Comparison of ENCODE assay signal across 22 cellular contexts in the genomic region with DNA sequence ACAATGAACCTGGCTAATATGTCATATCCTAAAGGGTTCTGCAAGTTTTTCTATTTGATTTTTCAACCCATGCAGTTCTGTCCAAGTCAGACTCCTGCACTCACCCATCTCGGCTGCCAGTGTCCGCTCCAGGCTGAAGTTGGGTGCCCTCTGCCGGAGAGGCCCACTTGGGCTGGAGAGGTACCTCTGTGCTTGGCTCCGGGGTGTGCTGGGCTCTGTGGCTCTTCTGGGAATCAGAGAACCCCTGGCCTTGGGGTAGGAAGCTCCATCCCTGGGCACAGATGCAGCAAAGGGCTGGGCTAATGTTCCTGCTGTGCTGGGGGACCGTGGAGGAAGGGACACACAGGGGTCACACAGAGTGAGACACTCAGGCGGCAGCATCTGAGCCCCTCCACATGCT. TPM values are rescaled to one million over a fixed set of nuclear protein-coding genes. Genes with fewer than 3 reads are reported as not detected.
DNase-seq lines count a peak whose midpoint lies in the region; ATAC-seq and TF ChIP-seq lines count a peak whose summit lies in the region.
"Had no signal": no experiment of that assay in that cellular context is flagged by ENCODE, and none has a peak within 500 bp of the region (broad histone marks: within the 10 kb centered on the region; RNA-seq: fewer than 3 reads in every experiment).

No MANE protein-coding gene starts in this region.

- H3K27me3 Mint-ChIP-seq in activated CD8-positive, alpha-beta T cell treated with anti-CD3 and anti-CD28 coated beads for 36 hours = no peaks in the 10 kb centered on the region
- H3K27me3 Mint-ChIP-seq in activated CD8-positive, alpha-beta T cell treated with anti-CD3 and anti-CD28 coated beads, Interleukin-2, amount 10 ng/mL, durations not matched to agents 7 days and 5 days (ENCODE audit: low read depth) = no peaks in the 10 kb centered on the region
- no peaks in the 10 kb centered on the region for H3K27me3 Mint-ChIP-seq in stimulated activated naive CD8-positive, alpha-beta T cell treated with anti-CD3 and anti-CD28 coated beads, Interleukin-15, Interleukin-2, amounts not matched to agents 100 ng/mL and 50 ng/mL, for 24 hours
- no peaks in the 10 kb centered on the region for H3K27me3 Mint-ChIP-seq in naive thymus-derived CD8-positive, alpha-beta T cell
- H3K27me3 Mint-ChIP-seq: CD4-positive, CD25-positive, alpha-beta regulatory T cell had no signal

- H3K27ac ChIP-seq in upper lobe of right lung = no peak overlapping the region

- H3K9me3 Mint-ChIP-seq in activated CD8-positive, alpha-beta T cell treated with anti-CD3 and anti-CD28 coated beads for 36 hours = no peaks in the 10 kb centered on the region
- no peaks in the 10 kb centered on the region for H3K9me3 Mint-ChIP-seq in activated CD8-positive, alpha-beta T cell treated with anti-CD3 and anti-CD28 coated beads, Interleukin-2, amount 10 ng/mL, durations not matched to agents 7 days and 5 days (ENCODE audit: insufficient read depth)
- H3K9me3 Mint-ChIP-seq in stimulated activated naive CD8-positive, alpha-beta T cell treated with anti-CD3 and anti-CD28 coated beads, Interleukin-15, Interleukin-2, amounts not matched to agents 100 ng/mL and 50 ng/mL, for 24 hours = no peaks in the 10 kb centered on the region
- H3K9me3 Mint-ChIP-seq in naive thymus-derived CD8-positive, alpha-beta T cell = no peaks in the 10 kb centered on the region
- H3K9me3 Mint-ChIP-seq: CD4-positive, CD25-positive, alpha-beta regulatory T cell had no signal

- no peaks in the 10 kb centered on the region for H3K9me3 ChIP-seq in upper lobe of right lung

- H3K4me3 ChIP-seq in upper lobe of right lung = no peak overlapping the region

- no peak for ATAC-seq in activated CD8-positive, alpha-beta T cell treated with anti-CD3 and anti-CD28 coated beads for 36 hours
- no peak for ATAC-seq in activated CD8-positive, alpha-beta T cell treated with anti-CD3 and anti-CD28 coated beads, Interleukin-2, amount 10 ng/mL, durations not matched to agents 7 days and 5 days
- no peak for ATAC-seq in stimulated activated naive CD8-positive, alpha-beta T cell treated with anti-CD3 and anti-CD28 coated beads, Interleukin-15, Interleukin-2, amounts not matched to agents 100 U/mL and 50 U/mL, for 24 hours
- ATAC-seq in naive thymus-derived CD8-positive, alpha-beta T cell = no peak
- no peak for ATAC-seq in upper lobe of right lung

- peaks cover 66% of the 10 kb centered on the region for H3K36me3 Mint-ChIP-seq in activated CD8-positive, alpha-beta T cell treated with anti-CD3 and anti-CD28 coated beads for 36 hours (ENCODE audit: low read depth)
- peaks cover 81% of the 10 kb centered on the region for H3K36me3 Mint-ChIP-seq in activated CD8-positive, alpha-beta T cell treated with anti-CD3 and anti-CD28 coated beads, Interleukin-2, amount 10 ng/mL, durations not matched to agents 7 days and 5 days (ENCODE audit: low read depth)
- H3K36me3 Mint-ChIP-seq in stimulated activated naive CD8-positive, alpha-beta T cell treated with anti-CD3 and anti-CD28 coated beads, Interleukin-15, Interleukin-2, amounts not matched to agents 100 ng/mL and 50 ng/mL, for 24 hours (ENCODE audit: low read depth) = peaks cover 62% of the 10 kb centered on the region
- peaks cover 10 to 94% (median 18%) of the 10 kb centered on the region in 3 donors for H3K36me3 Mint-ChIP-seq in naive thymus-derived CD8-positive, alpha-beta T cell

- TF ChIP-seq CTCF in activated CD8-positive, alpha-beta T cell treated with anti-CD3 and anti-CD28 coated beads for 36 hours (IDR thresholded peaks at IDR 0.05) = no peak
- no peak for TF ChIP-seq CTCF in upper lobe of right lung (IDR thresholded peaks at IDR 0.05)

- H3K27me3 ChIP-seq in upper lobe of right lung = no peaks in the 10 kb centered on the region

- POLR2A ChIA-PET in activated CD8-positive, alpha-beta T cell treated with anti-CD3 and anti-CD28 coated beads for 36 hours (lab: Charles Lee) = interaction anchor here (1.0 to 4.2 kb wide), 10 partner anchors 9 to 39 kb away, joined by 3 to 21 read pairs (median 4); no protein-coding TSS in a partner anchor
- POLR2A ChIA-PET in activated CD8-positive, alpha-beta T cell treated with anti-CD3 and anti-CD28 coated beads, Interleukin-2, amount 10 ng/mL, durations not matched to agents 7 days and 5 days (lab: Charles Lee) = interaction anchor here (1.0 to 1.5 kb wide), 3 partner anchors 8 to 33 kb away, joined by 3 to 4 read pairs (median 4); no protein-coding TSS in a partner anchor
- POLR2A ChIA-PET in naive thymus-derived CD8-positive, alpha-beta T cell (lab: Charles Lee) = interaction anchor here (25.1 to 41.6 kb wide), 2 partner anchors 11 to 37 kb away, joined by 324 to 1589 read pairs; a partner anchor contains a TSS

- CTCF ChIA-PET in activated CD8-positive, alpha-beta T cell treated with anti-CD3 and anti-CD28 coated beads for 36 hours (lab: Charles Lee) = no interaction called here
- CTCF ChIA-PET in activated CD8-positive, alpha-beta T cell treated with anti-CD3 and anti-CD28 coated beads, Interleukin-2, amount 10 ng/mL, durations not matched to agents 7 days and 5 days (lab: Charles Lee) = interaction anchor here (1.2 to 1.4 kb wide), 2 partner anchors 9 to 31 kb away, joined by 3 read pairs; no protein-coding TSS in a partner anchor

- peaks cover 3% of the 10 kb centered on the region for H3K4me1 ChIP-seq in upper lobe of right lung

- DNase-seq in activated CD8-positive, alpha-beta T cell treated with anti-CD3 and anti-CD28 coated beads for 36 hours = no peak
- DNase-seq in activated CD8-positive, alpha-beta T cell treated with anti-CD3 and anti-CD28 coated beads, Interleukin-2, amount 10 ng/mL, durations not matched to agents 7 days and 5 days = no peak
- no peak for DNase-seq in stimulated activated naive CD8-positive, alpha-beta T cell treated with anti-CD3 and anti-CD28 coated beads, Interleukin-15, Interleukin-2, amounts not matched to agents 100 U/mL and 50 U/mL, for 24 hours
- no peak for DNase-seq in naive thymus-derived CD8-positive, alpha-beta T cell
- DNase-seq in upper lobe of right lung = peak; percentile 48
- DNase-seq in NCI-H2227 (lab: John Stamatoyannopoulos, UW; ENCODE audit: unreplicated experiment) = no peak
- no peak for DNase-seq in RPMI8226
- DNase-seq: 8988T; Calu3; CD4-positive, CD25-positive, alpha-beta regulatory T cell; DMS53; NCI-H1092 treated with DMSO at 0.1 percent for 48 hours; NCI-H2081 treated with DMSO at 0.1 percent for 48 hours; NCI-H2227 treated with DMSO at 0.1 percent for 48 hours; NCI-H510A treated with DMSO at 0.1 percent for 48 hours; NCI-H82; OCI-M1; SHP77 had no signal

- intact Hi-C loops in activated CD8-positive, alpha-beta T cell treated with anti-CD3 and anti-CD28 coated beads for 36 hours (cut with micrococcal nuclease) = no loop called here
- intact Hi-C loops in upper lobe of right lung (cut with DNase I) = no loop called here

- H3K4me1 Mint-ChIP-seq in activated CD8-positive, alpha-beta T cell treated with anti-CD3 and anti-CD28 coated beads for 36 hours (ENCODE audit: low read depth) = peaks cover 54% of the 10 kb centered on the region
- H3K4me1 Mint-ChIP-seq in activated CD8-positive, alpha-beta T cell treated with anti-CD3 and anti-CD28 coated beads, Interleukin-2, amount 10 ng/mL, durations not matched to agents 7 days and 5 days (ENCODE audit: low read depth) = peaks cover 63% of the 10 kb centered on the region
- H3K4me1 Mint-ChIP-seq in stimulated activated naive CD8-positive, alpha-beta T cell treated with anti-CD3 and anti-CD28 coated beads, Interleukin-15, Interleukin-2, amounts not matched to agents 100 ng/mL and 50 ng/mL, for 24 hours (ENCODE audit: low read depth) = peaks cover 46% of the 10 kb centered on the region
- peaks cover 18 to 70% (median 59%) of the 10 kb centered on the region in 4 donors for H3K4me1 Mint-ChIP-seq in naive thymus-derived CD8-positive, alpha-beta T cell

- H3K36me3 ChIP-seq in upper lobe of right lung = peaks cover 100% of the 10 kb centered on the region

- peak overlapping the region; percentile 38 for H3K27ac Mint-ChIP-seq in activated CD8-positive, alpha-beta T cell treated with anti-CD3 and anti-CD28 coated beads for 36 hours
- H3K27ac Mint-ChIP-seq in activated CD8-positive, alpha-beta T cell treated with anti-CD3 and anti-CD28 coated beads, Interleukin-2, amount 10 ng/mL, durations not matched to agents 7 days and 5 days = no peak overlapping the region
- H3K27ac Mint-ChIP-seq in stimulated activated naive CD8-positive, alpha-beta T cell treated with anti-CD3 and anti-CD28 coated beads, Interleukin-15, Interleukin-2, amounts not matched to agents 100 ng/mL and 50 ng/mL, for 24 hours = peak overlapping the region; percentile 72
- peak overlapping the region in 6 of 10 donors; percentile 48 to 91 (median 76) for H3K27ac Mint-ChIP-seq in naive thymus-derived CD8-positive, alpha-beta T cell

- H3K4me3 Mint-ChIP-seq in activated CD8-positive, alpha-beta T cell treated with anti-CD3 and anti-CD28 coated beads for 36 hours = no peak overlapping the region
- H3K4me3 Mint-ChIP-seq in activated CD8-positive, alpha-beta T cell treated with anti-CD3 and anti-CD28 coated beads, Interleukin-2, amount 10 ng/mL, durations not matched to agents 7 days and 5 days = no peak overlapping the region
- no peak overlapping the region for H3K4me3 Mint-ChIP-seq in stimulated activated naive CD8-positive, alpha-beta T cell treated with anti-CD3 and anti-CD28 coated beads, Interleukin-15, Interleukin-2, amounts not matched to agents 100 ng/mL and 50 ng/mL, for 24 hours
- no peak overlapping the region for H3K4me3 Mint-ChIP-seq in naive thymus-derived CD8-positive, alpha-beta T cell
- H3K4me3 Mint-ChIP-seq: CD4-positive, CD25-positive, alpha-beta regulatory T cell had no signal

RNA-seq across cellular contexts. Expression of a gene that starts 26.2 kb away (rescaled TPM):
- not detected for total RNA-seq in activated CD8-positive, alpha-beta T cell treated with anti-CD3 and anti-CD28 coated beads for 36 hours
- not detected for total RNA-seq in activated CD8-positive, alpha-beta T cell treated with anti-CD3 and anti-CD28 coated beads, Interleukin-2, amount 10 ng/mL, durations not matched to agents 7 days and 5 days
- not detected for total RNA-seq in naive thymus-derived CD8-positive, alpha-beta T cell
- polyA plus RNA-seq in naive thymus-derived CD8-positive, alpha-beta T cell = not detected
- total RNA-seq in upper lobe of right lung = 3.9 TPM
- total RNA-seq: Calu3; CD4-positive, CD25-positive, alpha-beta regulatory T cell; H1; LHCN-M2 had no signal
- polyA plus RNA-seq: AG04450; CD4-positive, CD25-positive, alpha-beta regulatory T cell had no signal

RNA-seq across cellular contexts. Expression of a gene that starts 32.0 kb away (rescaled TPM):
- 100 to 1,000 TPM; 166 to 167 TPM for total RNA-seq in activated CD8-positive, alpha-beta T cell treated with anti-CD3 and anti-CD28 coated beads for 36 hours
- 100 to 1,000 TPM; 413 to 430 TPM for total RNA-seq in activated CD8-positive, alpha-beta T cell treated with anti-CD3 and anti-CD28 coated beads, Interleukin-2, amount 10 ng/mL, durations not matched to agents 7 days and 5 days
- 100 to 1,000 TPM; 425 to 430 TPM for total RNA-seq in naive thymus-derived CD8-positive, alpha-beta T cell
- polyA plus RNA-seq in naive thymus-derived CD8-positive, alpha-beta T cell = 10 to 100 TPM; 12.7 to 31.6 (median 21.3) TPM
- total RNA-seq in upper lobe of right lung = 54.7 TPM

RNA-seq across cellular contexts. Expression of a gene that starts 32.9 kb away (rescaled TPM):
- total RNA-seq in activated CD8-positive, alpha-beta T cell treated with anti-CD3 and anti-CD28 coated beads for 36 hours = not detected
- not detected for total RNA-seq in activated CD8-positive, alpha-beta T cell treated with anti-CD3 and anti-CD28 coated beads, Interleukin-2, amount 10 ng/mL, durations not matched to agents 7 days and 5 days
- total RNA-seq in naive thymus-derived CD8-positive, alpha-beta T cell = not detected
- not detected for polyA plus RNA-seq in naive thymus-derived CD8-positive, alpha-beta T cell
- total RNA-seq in upper lobe of right lung = 5.2 TPM
- total RNA-seq: Calu3; CD4-positive, CD25-positive, alpha-beta regulatory T cell; H1; LHCN-M2 had no signal
- polyA plus RNA-seq: CD4-positive, CD25-positive, alpha-beta regulatory T cell had no signal
